Comparison of ENCODE assay signal across 16 cellular contexts in genomic region chr4:137647375-137647774, GRCh38.
DNase-seq lines count a peak whose midpoint lies in the region; ATAC-seq and TF ChIP-seq lines count a peak whose summit lies in the region.
"Had no signal": no experiment of that assay in that cellular context is flagged by ENCODE, and none has a peak within 500 bp of the region (broad histone marks: within the 10 kb centered on the region; RNA-seq: fewer than 3 reads in every experiment).

No MANE protein-coding gene starts in this region.

- DNase-seq in RPMI8226 (peak; percentile 2), mesenteric fat pad (ENCODE audit: low spot score) (no peak), left lung (no peak), D341Med (ENCODE audit: low spot score) (no peak)
- DNase-seq in activated CD8-positive, alpha-beta memory T cell treated with anti-CD3 and anti-CD28 coated beads for 24 hours: no peak
- DNase-seq: CD8-positive, alpha-beta memory T cell; HFFc6; mammary epithelial cell; NCI-H69; stimulated activated CD4-positive, alpha-beta T cell treated with anti-CD3 and anti-CD28 coated beads, Interleukin-4, amount 100 ng/mL, for 1 hour; stomach had no signal

- no peaks in the 10 kb centered on the region for H3K4me1 ChIP-seq in left lung
- H3K4me1 ChIP-seq: stomach had no signal

- H3K36me3 ChIP-seq in left lung: no peaks in the 10 kb centered on the region
- H3K36me3 ChIP-seq: SJSA1, stomach had no signal

- no peak overlapping the region for H3K27ac ChIP-seq in left lung
- H3K27ac ChIP-seq: SJSA1, stomach had no signal

- TF ChIP-seq CTCF in left lung (IDR thresholded peaks at IDR 0.05): no peak

- no peaks in the 10 kb centered on the region for H3K27me3 ChIP-seq in left lung
- H3K27me3 ChIP-seq: SJSA1, stomach had no signal

- H3K4me3 ChIP-seq in left lung: no peak overlapping the region
- H3K4me3 ChIP-seq: SJSA1, stomach had no signal

- intact Hi-C loops in left lung (cut with DNase I): no loop called here

- H3K9me3 ChIP-seq in left lung: no peaks in the 10 kb centered on the region
- H3K9me3 ChIP-seq: SJSA1, stomach had no signal

- peak; percentile 92 for ATAC-seq in GM18909 (IDR thresholded peaks at IDR 0.05; ENCODE audit: poor library complexity, unreplicated experiment)
- ATAC-seq in GM21717 (IDR thresholded peaks at IDR 0.05; ENCODE audit: unreplicated experiment): peak; percentile 97
- peak; percentile 93 for ATAC-seq in HG03135 (IDR thresholded peaks at IDR 0.05; ENCODE audit: unreplicated experiment)
- no peak for ATAC-seq in left lung
- ATAC-seq: WTC11 had no signal
